17 cellular contexts compared by ENCODE assay signal in genomic region chr16:3295783-3296182, GRCh38. TPM values are rescaled to one million over a fixed set of nuclear protein-coding genes. Genes with fewer than 3 reads are reported as not detected.
"Had no signal": no experiment of that assay in that cellular context is flagged by ENCODE, and none has a peak within 500 bp of the region (broad histone marks: within the 10 kb centered on the region; RNA-seq: fewer than 3 reads in every experiment).

No MANE protein-coding gene starts in this region.

- H3K27me3 Mint-ChIP-seq: naive thymus-derived CD8-positive, alpha-beta T cell had no signal

- ATAC-seq: mucosa of descending colon; naive thymus-derived CD8-positive, alpha-beta T cell; upper lobe of right lung had no signal

- H3K4me1 Mint-ChIP-seq: neural progenitor cell had no signal

- DNase-seq: cortex of kidney; dorsolateral prefrontal cortex; effector CD8-positive, alpha-beta T cell; kidney glomerular epithelial cell; mammary epithelial cell; mucosa of descending colon; naive thymus-derived CD8-positive, alpha-beta T cell; ovary; right cardiac atrium; small intestine; stimulated activated CD4-positive, alpha-beta T cell treated with anti-CD3 and anti-CD28 coated beads, Interleukin-12 subunit alpha, Interleukin-12 subunit beta, amount 100 ng/mL, for 4 hours; stimulated activated naive CD4-positive, alpha-beta T cell treated with Interleukin-2 at 50 U/mL for 16 hours; upper lobe of right lung had no signal

- H3K27ac Mint-ChIP-seq: naive thymus-derived CD8-positive, alpha-beta T cell; neural progenitor cell had no signal

- H3K4me3 Mint-ChIP-seq: neural progenitor cell had no signal

RNA-seq across cellular contexts. Expression of gene MEFV, which starts 39.4 kb away (rescaled TPM):
- total RNA-seq: glomerular endothelial cell, mammary epithelial cell had no signal

RNA-seq across cellular contexts. Expression of gene OR2C1, which starts 59.9 kb away (rescaled TPM):
- total RNA-seq: esophagus mucosa; glomerular endothelial cell; mammary epithelial cell; naive thymus-derived CD8-positive, alpha-beta T cell; posterior vena cava; upper lobe of right lung had no signal
